ENCODE assay signal across 1 cellular context in genomic region chr9:115116620-115117284, GRCh38.
A peak's percentile ranks its signal among the peaks of the same experiment; 100 is the strongest.
TF ChIP-seq lines count a peak whose summit lies in the region.

No MANE protein-coding gene starts in this region.

TF ChIP-seq in IMR-90, 13 proteins besides CTCF, POLR2A, EP300 and RAD21 (continued from another document):
- TF ChIP-seq CEBPB (IDR thresholded peaks at IDR 0.05; ENCODE audit: low read depth, low read length) (no peak), CHD1 (IDR thresholded peaks at IDR 0.05; ENCODE audit: low read depth, low read length) (no peak), RCOR1 (IDR thresholded peaks at IDR 0.05; ENCODE audit: insufficient replicate concordance, low read length) (peak; percentile 55), RFX5 (IDR thresholded peaks at IDR 0.05; ENCODE audit: low read depth, low read length) (no peak)
TF ChIP-seq in IMR-90: peak in this region for 1.
